In the genomic region with DNA sequence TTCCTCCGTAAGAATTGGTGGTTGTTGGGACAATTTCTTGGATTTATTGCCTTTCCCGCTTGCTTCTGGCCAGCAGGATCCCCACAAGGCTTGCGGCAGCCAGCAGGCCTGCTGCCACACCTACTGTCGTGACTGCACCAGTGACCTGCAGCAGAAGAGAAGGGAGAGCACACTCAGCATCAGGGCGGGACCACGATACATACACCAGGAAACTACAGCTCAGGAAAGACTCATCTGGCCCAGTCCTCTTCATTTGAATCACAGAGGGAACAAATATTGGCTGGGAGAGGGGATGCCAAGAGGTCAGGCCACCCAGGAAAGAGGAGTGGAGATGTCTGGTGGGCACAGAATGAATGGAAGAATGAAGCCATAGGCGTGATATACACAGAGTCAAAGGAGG, we compare ENCODE assay signal across 13 cellular contexts. TPM values are rescaled to one million over a fixed set of nuclear protein-coding genes. Genes with fewer than 3 reads are reported as not detected.
DNase-seq lines count a peak whose midpoint lies in the region; ATAC-seq, FAIRE-seq and TF ChIP-seq lines count a peak whose summit lies in the region.
"Had no signal": no experiment of that assay in that cellular context is flagged by ENCODE, and none has a peak within 500 bp of the region (broad histone marks: within the 10 kb centered on the region; RNA-seq: fewer than 3 reads in every experiment).

No MANE protein-coding gene starts in this region.

- H3K27me3 ChIP-seq in CD8-positive, alpha-beta memory T cell (ENCODE audit: insufficient read depth, low read length, poor library complexity, severe bottlenecking): no peaks in the 10 kb centered on the region
- H3K27me3 ChIP-seq in neural progenitor cell (no peaks in the 10 kb centered on the region), WERI-Rb-1 (ENCODE audit: insufficient read depth, low read depth, severe bottlenecking) (no peaks in the 10 kb centered on the region)

- no peak overlapping the region for H3K9ac ChIP-seq in neural progenitor cell

- no peak overlapping the region for H3K4me2 ChIP-seq in neural progenitor cell

- peak; percentile 53 for ATAC-seq in activated naive CD8-positive, alpha-beta T cell treated with anti-CD3 and anti-CD28 coated beads, Interleukin-2, amount 50 U/mL, for 24 hours

- TF ChIP-seq CTCF in neural progenitor cell (IDR thresholded peaks at IDR 0.05) (no peak), WERI-Rb-1 (IDR thresholded peaks at IDR 0.05; ENCODE audit: low read depth, low read length) (no peak)

- peak overlapping the region; percentile 77 to 95 (median 91) for H3K4me3 Mint-ChIP-seq in CD8-positive, alpha-beta memory T cell
- peak overlapping the region; percentile 60 for H3K4me3 Mint-ChIP-seq in activated naive CD8-positive, alpha-beta T cell treated with anti-CD3 and anti-CD28 coated beads, Interleukin-2, amount 50 U/mL, for 24 hours
- no peak overlapping the region for H3K4me3 Mint-ChIP-seq in neural progenitor cell

- H3K9me3 ChIP-seq in CD8-positive, alpha-beta memory T cell (ENCODE audit: low read length): no peaks in the 10 kb centered on the region
- H3K9me3 ChIP-seq in KOPT-K1 (ENCODE audit: insufficient read depth, low read length, poor library complexity, severe bottlenecking) (no peaks in the 10 kb centered on the region), neural progenitor cell (ENCODE audit: low read depth) (no peaks in the 10 kb centered on the region), WERI-Rb-1 (ENCODE audit: severe bottlenecking) (no peaks in the 10 kb centered on the region)

- H2AFZ ChIP-seq in neural progenitor cell (replicated peaks): no peak overlapping the region

- H3K36me3 ChIP-seq in CD8-positive, alpha-beta memory T cell (ENCODE audit: insufficient read depth, low read length): no peaks in the 10 kb centered on the region
- H3K36me3 ChIP-seq in KOPT-K1 (ENCODE audit: insufficient read depth, low read length) (no peaks in the 10 kb centered on the region), neural progenitor cell (no peaks in the 10 kb centered on the region), WERI-Rb-1 (no peaks in the 10 kb centered on the region)

- no peaks in the 10 kb centered on the region for H4K20me1 ChIP-seq in neural progenitor cell (ENCODE audit: low read depth)

- H3K9me3 Mint-ChIP-seq in CD8-positive, alpha-beta memory T cell: no peaks in the 10 kb centered on the region
- H3K9me3 Mint-ChIP-seq in activated naive CD8-positive, alpha-beta T cell treated with anti-CD3 and anti-CD28 coated beads, Interleukin-2, amount 50 U/mL, for 24 hours: no peaks in the 10 kb centered on the region
- no peaks in the 10 kb centered on the region for H3K9me3 Mint-ChIP-seq in neural progenitor cell

- peaks cover 43% of the 10 kb centered on the region for H3K4me1 ChIP-seq in CD8-positive, alpha-beta memory T cell (ENCODE audit: insufficient read depth, low read length)
- H3K4me1 ChIP-seq in neural progenitor cell: peaks cover 4% of the 10 kb centered on the region

- H3K36me3 Mint-ChIP-seq in CD8-positive, alpha-beta memory T cell: peaks cover 0 to 10% (median 5%) of the 10 kb centered on the region in 3 donors
- H3K36me3 Mint-ChIP-seq in activated naive CD8-positive, alpha-beta T cell treated with anti-CD3 and anti-CD28 coated beads, Interleukin-2, amount 50 U/mL, for 24 hours (ENCODE audit: low read depth): peaks cover 3% of the 10 kb centered on the region
- no peaks in the 10 kb centered on the region for H3K36me3 Mint-ChIP-seq in neural progenitor cell

- POLR2A ChIA-PET in CD8-positive, alpha-beta memory T cell (lab: Charles Lee): interaction anchor here (3.0 to 5.1 kb wide), 2 partner anchors 16 to 21 kb away, joined by 19 to 38 read pairs; partner anchors contain the start of gene PLAAT4

- no peaks in the 10 kb centered on the region for H3K79me2 ChIP-seq in neural progenitor cell (ENCODE audit: low read depth)

- CTCF ChIA-PET in CD8-positive, alpha-beta memory T cell (lab: Charles Lee): interaction anchor here (1.0 to 4.8 kb wide), 4 partner anchors 9 to 74 kb away, joined by 3 to 29 read pairs (median 16); partner anchors contain the start of gene PLAAT2

- TF ChIP-seq POLR2A in GM12891 (IDR thresholded peaks at IDR 0.05; ENCODE audit: low read depth, low read length): no peak

- peak overlapping the region; percentile 70 for H3K27ac ChIP-seq in CD8-positive, alpha-beta memory T cell (ENCODE audit: low read depth, low read length)
- peak overlapping the region; percentile 80 for H3K27ac ChIP-seq in KOPT-K1 (ENCODE audit: low read depth, low read length, poor library complexity, severe bottlenecking)
- H3K27ac ChIP-seq in neural progenitor cell: no peak overlapping the region
- no peak overlapping the region for H3K27ac ChIP-seq in WERI-Rb-1

- peak overlapping the region; percentile 9 for H3K4me3 ChIP-seq in CD8-positive, alpha-beta memory T cell (ENCODE audit: low read length)
- H3K4me3 ChIP-seq in neural progenitor cell (no peak overlapping the region), WERI-Rb-1 (ENCODE audit: low read depth, low read length) (no peak overlapping the region)

- peak in 1 of 5 donors; percentile 25 for DNase-seq in CD8-positive, alpha-beta memory T cell
- no peak for DNase-seq in activated naive CD8-positive, alpha-beta T cell treated with anti-CD3 and anti-CD28 coated beads, Interleukin-2, amount 50 U/mL, for 24 hours
- DNase-seq in neural progenitor cell (ENCODE audit: low spot score): no peak
- DNase-seq in NCI-H1092 treated with DMSO at 0.1 percent for 48 hours (lab: John Stamatoyannopoulos, UW): no peak
- no peak for DNase-seq in GM12891 (ENCODE audit: insufficient read length, low spot score)
- DNase-seq in WERI-Rb-1: no peak
- DNase-seq: dermis blood vessel endothelial cell, GDM1, Karpas-422, kidney glomerular epithelial cell, small intestine had no signal

- no peaks in the 10 kb centered on the region for H3K27me3 Mint-ChIP-seq in CD8-positive, alpha-beta memory T cell
- H3K27me3 Mint-ChIP-seq in activated naive CD8-positive, alpha-beta T cell treated with anti-CD3 and anti-CD28 coated beads, Interleukin-2, amount 50 U/mL, for 24 hours: no peaks in the 10 kb centered on the region
- peaks cover 7% of the 10 kb centered on the region for H3K27me3 Mint-ChIP-seq in neural progenitor cell (ENCODE audit: insufficient read depth, low read depth)

- H3K4me1 Mint-ChIP-seq in CD8-positive, alpha-beta memory T cell: peaks cover 59 to 78% (median 71%) of the 10 kb centered on the region in 3 donors
- H3K4me1 Mint-ChIP-seq in activated naive CD8-positive, alpha-beta T cell treated with anti-CD3 and anti-CD28 coated beads, Interleukin-2, amount 50 U/mL, for 24 hours: peaks cover 43% of the 10 kb centered on the region
- H3K4me1 Mint-ChIP-seq in neural progenitor cell: peaks cover 28% of the 10 kb centered on the region

- H3K27ac Mint-ChIP-seq in CD8-positive, alpha-beta memory T cell: peak overlapping the region; percentile 88 to 99 (median 98)
- peak overlapping the region; percentile 76 for H3K27ac Mint-ChIP-seq in activated naive CD8-positive, alpha-beta T cell treated with anti-CD3 and anti-CD28 coated beads, Interleukin-2, amount 50 U/mL, for 24 hours
- peak overlapping the region; percentile 40 for H3K27ac Mint-ChIP-seq in neural progenitor cell

- H3F3A ChIP-seq in neural progenitor cell (ENCODE audit: low read depth): no peaks in the 10 kb centered on the region

- FAIRE-seq in GM12891 (lab: Jason Lieb, UNC): no peak
- FAIRE-seq: small intestine had no signal

TF ChIP-seq in GM12891, 5 proteins besides CTCF, POLR2A, EP300 and RAD21:
- TF ChIP-seq POU2F2 (IDR thresholded peaks at IDR 0.05; ENCODE audit: low read depth, low read length) (no peak), SPI1 (IDR thresholded peaks at IDR 0.05; ENCODE audit: low read depth, low read length) (no peak), TAF1 (IDR thresholded peaks at IDR 0.05; ENCODE audit: low read depth, low read length) (no peak), POLR2AphosphoS5 (IDR thresholded peaks at IDR 0.05; ENCODE audit: low read depth, low read length) (no peak), PAX5 (IDR thresholded peaks at IDR 0.05; ENCODE audit: insufficient read depth, low read length, severe bottlenecking) (no peak)

RNA-seq across cellular contexts. Expression of gene PLAAT2, which starts 10.3 kb away (rescaled TPM):
- total RNA-seq in CD8-positive, alpha-beta memory T cell: under 1 TPM in 1 of 2 experiments, not detected in 1; 0.31 TPM
- not detected for polyA plus RNA-seq in CD8-positive, alpha-beta memory T cell
- total RNA-seq in neural progenitor cell (ENCODE audit: low replicate concordance): not detected in 2 replicates
- polyA plus RNA-seq in GM12891 (2012; ENCODE audit: low read depth, missing spikeins): 9.7 TPM
- total RNA-seq: dermis blood vessel endothelial cell, mononuclear cell had no signal

RNA-seq across cellular contexts. Expression of gene PLAAT4, which starts 16.3 kb away (rescaled TPM):
- total RNA-seq in CD8-positive, alpha-beta memory T cell: 10 to 100 TPM; 20.5 to 21.8 TPM
- 612 TPM for polyA plus RNA-seq in CD8-positive, alpha-beta memory T cell
- not detected in 2 replicates for total RNA-seq in neural progenitor cell (ENCODE audit: low replicate concordance)
- 16.0 TPM for polyA plus RNA-seq in GM12891 (2012; ENCODE audit: low read depth, missing spikeins)

RNA-seq across cellular contexts. Expression of gene LGALS12, which starts 47.0 kb away (rescaled TPM):
- total RNA-seq in CD8-positive, alpha-beta memory T cell: not detected
- not detected for polyA plus RNA-seq in CD8-positive, alpha-beta memory T cell
- not detected in 2 replicates for total RNA-seq in neural progenitor cell (ENCODE audit: low replicate concordance)
- polyA plus RNA-seq in GM12891 (2012; ENCODE audit: low read depth, missing spikeins): 0.10 TPM
- total RNA-seq: dermis blood vessel endothelial cell had no signal

Comparison
In these comparisons a context has a peak if more than half of its experiments do, and no peak if none do; other contexts are left out.
1. H3K27ac ChIP-seq: peak in CD8-positive, alpha-beta memory T cell (single experiment) and KOPT-K1 (single experiment); none in neural progenitor cell (single experiment) and WERI-Rb-1 (single experiment).
2. H3K27ac Mint-ChIP-seq: peak in every context shown above with its lines; median percentile 98 in CD8-positive, alpha-beta memory T cell; 76 in activated naive CD8-positive, alpha-beta T cell treated with anti-CD3 and anti-CD28 coated beads, Interleukin-2, amount 50 U/mL, for 24 hours; 40 in neural progenitor cell.
3. RNA of gene PLAAT4, which starts 16.3 kb away (total RNA-seq): 20.5 to 21.8 TPM in CD8-positive, alpha-beta memory T cell; not detected in neural progenitor cell; every median in the first group is over 10 times any median in the second.